ENCODE assay signal across 14 cellular contexts in the genomic region with DNA sequence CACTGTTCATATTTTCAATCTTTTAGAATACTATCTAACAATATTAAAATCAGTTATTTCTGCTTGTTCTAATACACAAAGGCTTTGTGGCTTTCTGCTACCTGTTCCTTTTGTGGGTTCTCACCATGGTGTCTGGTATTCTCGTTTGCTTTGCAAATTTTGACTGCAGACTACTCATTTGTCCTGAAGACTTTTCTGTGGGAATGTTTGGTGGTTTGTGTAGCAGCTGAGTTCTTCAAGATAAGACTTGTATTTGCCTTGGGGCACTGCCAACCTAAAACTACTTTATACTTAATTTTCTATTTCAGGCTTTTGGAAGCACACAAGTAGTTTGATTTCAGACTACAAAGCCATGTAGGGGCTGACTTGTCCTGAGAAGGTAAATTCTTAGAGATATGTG. TPM values are rescaled to one million over a fixed set of nuclear protein-coding genes. Genes with fewer than 3 reads are reported as not detected.
DNase-seq lines count a peak whose midpoint lies in the region; ATAC-seq and TF ChIP-seq lines count a peak whose summit lies in the region.
"Had no signal": no experiment of that assay in that cellular context is flagged by ENCODE, and none has a peak within 500 bp of the region (broad histone marks: within the 10 kb centered on the region; RNA-seq: fewer than 3 reads in every experiment).

No MANE protein-coding gene starts in this region.

- no peak overlapping the region for H3K4me3 ChIP-seq in astrocyte of the spinal cord (ENCODE audit: low read depth, low read length)
- H3K4me3 ChIP-seq in left ventricle myocardium inferior, result no peak overlapping the region
- peak overlapping the region; percentile 23 for H3K4me3 ChIP-seq in thoracic aorta
- H3K4me3 ChIP-seq in spleen, result no peak overlapping the region
- no peak overlapping the region for H3K4me3 ChIP-seq in Karpas-422 (ENCODE audit: low read length)

- H3K9me2 ChIP-seq in Karpas-422 (replicated peaks; ENCODE audit: insufficient read depth, low read length), result no peaks in the 10 kb centered on the region

- H2AFZ ChIP-seq in Karpas-422 (ENCODE audit: low read length), result no peak overlapping the region

- no peak overlapping the region for H3K4me2 ChIP-seq in Karpas-422 (ENCODE audit: low read depth, low read length, poor library complexity, severe bottlenecking)

- no peak for TF ChIP-seq POLR2A in spleen (IDR thresholded peaks at IDR 0.05)

- H3K27ac ChIP-seq in left ventricle myocardium inferior (replicated peaks), result peak overlapping the region; percentile 53
- peak overlapping the region; percentile 3 to 54 for H3K27ac ChIP-seq in thoracic aorta
- H3K27ac ChIP-seq in spleen, result no peak overlapping the region
- H3K27ac ChIP-seq in Karpas-422 (ENCODE audit: low read length), result no peak overlapping the region

- H3K27me3 ChIP-seq in left ventricle myocardium inferior (ENCODE audit: low read depth) (no peaks in the 10 kb centered on the region), thoracic aorta (replicated peaks; ENCODE audit: insufficient read depth) (no peaks in the 10 kb centered on the region), spleen (replicated peaks in 1 of 7) (peaks cover 0 to 9% (median 0%) of the 10 kb centered on the region in 7 donors), Karpas-422 (ENCODE audit: low read length) (no peaks in the 10 kb centered on the region)

- H3K9ac ChIP-seq in Karpas-422 (ENCODE audit: low read length), result no peak overlapping the region

- WGBS in spleen, 5 donors, result 4 to 20% (median 16%) methylated on average over 1 of the region's 1 CpG

- no peak for ATAC-seq in thoracic aorta (ENCODE audit: insufficient number of reproducible peaks, low FRiP score, low read depth)
- no peak for ATAC-seq in GM19328 (IDR thresholded peaks at IDR 0.05; ENCODE audit: unreplicated experiment)
- ATAC-seq: naive thymus-derived CD4-positive, alpha-beta T cell; SK-N-SH treated with all-trans-retinoic acid at 6 μM for 48 hours had no signal

- no peaks in the 10 kb centered on the region for H3K9me3 ChIP-seq in left ventricle myocardium inferior (replicated peaks)
- H3K9me3 ChIP-seq in thoracic aorta, result no peaks in the 10 kb centered on the region
- H3K9me3 ChIP-seq in spleen, result no peaks in the 10 kb centered on the region
- H3K9me3 ChIP-seq in Karpas-422 (ENCODE audit: low read length), result no peaks in the 10 kb centered on the region

- H4K20me1 ChIP-seq in Karpas-422 (ENCODE audit: insufficient read depth, low read depth, low read length), result no peaks in the 10 kb centered on the region

- H3K36me3 ChIP-seq in left ventricle myocardium inferior (no peaks in the 10 kb centered on the region), thoracic aorta (no peaks in the 10 kb centered on the region), spleen (no peaks in the 10 kb centered on the region), Karpas-422 (ENCODE audit: insufficient read depth, low read length) (no peaks in the 10 kb centered on the region)

- H3K4me1 ChIP-seq in left ventricle myocardium inferior (peaks cover 79% of the 10 kb centered on the region), thoracic aorta (ENCODE audit: control insufficient read depth in 1 of 2, low read depth in 2 of 2) (peaks cover 68 to 89% of the 10 kb centered on the region in 2 donors), spleen (peaks cover 0 to 17% (median 2%) of the 10 kb centered on the region in 6 donors), Karpas-422 (ENCODE audit: low read length) (no peaks in the 10 kb centered on the region)

- DNase-seq in NCI-H1048 (lab: John Stamatoyannopoulos, UW) (peak; percentile 51), astrocyte of the spinal cord (ENCODE audit: low read depth, low spot score) (peak; percentile 65), left ventricle myocardium inferior (no peak), thoracic aorta (ENCODE audit: low spot score) (no peak), spleen (no peak), Karpas-422 (no peak)
- DNase-seq: activated CD8-positive, alpha-beta memory T cell treated with anti-CD3 and anti-CD28 coated beads for 24 hours; activated naive CD4-positive, alpha-beta T cell treated with anti-CD3 and anti-CD28 coated beads, Interleukin-2, amount 10 ng/mL, durations not matched to agents 7 days and 5 days; cortex of kidney; GF-D8; naive thymus-derived CD4-positive, alpha-beta T cell; NCI-H2081 had no signal

- intact Hi-C loops in left ventricle myocardium inferior (cut with micrococcal nuclease), result no loop called here
- intact Hi-C loops in spleen (cut with DNase I; ENCODE audit: low total_unique reads), result no loop called here

- no peaks in the 10 kb centered on the region for H3K79me2 ChIP-seq in Karpas-422 (ENCODE audit: low read length)

- TF ChIP-seq CTCF in astrocyte of the spinal cord (IDR thresholded peaks at IDR 0.05; ENCODE audit: low read depth, low read length) (no peak), left ventricle myocardium inferior (IDR thresholded peaks at IDR 0.05; ENCODE audit: borderline replicate concordance) (no peak), thoracic aorta (IDR thresholded peaks at IDR 0.05) (no peak), spleen (IDR thresholded peaks at IDR 0.05 in 8 of 11, conservative IDR thresholded peaks at IDR 0.05 in 3 of 11) (no peak)

- in situ Hi-C loops in astrocyte of the spinal cord (cut with HindIII; ENCODE audit: low sequenced_read_pairs), result no loop called here

RNA-seq across cellular contexts. Expression of a gene that starts 11.1 kb away (rescaled TPM):
- total RNA-seq in left ventricle myocardium inferior (27.1 TPM), thoracic aorta (100 to 1,000 TPM in 1 of 2 donors, 10 to 100 TPM in 1; 69.7 to 160 TPM), spleen (10 to 100 TPM in 5 of 7 donors, 1 to 10 TPM in 2; 2.7 to 18.9 (median 14.6) TPM)
- polyA plus RNA-seq in spleen, result 10 to 100 TPM in 1 of 3 donors, 1 to 10 TPM in 2; 6.3 to 11.3 (median 7.2) TPM
- total RNA-seq in Karpas-422 (2014; rRNA removed; shearing (Covaris generic); ENCODE audit: low replicate concordance), result not detected in 2 replicates
- total RNA-seq: naive thymus-derived CD4-positive, alpha-beta T cell had no signal
- polyA plus RNA-seq: naive thymus-derived CD4-positive, alpha-beta T cell had no signal

Comparison
In these comparisons a context has a peak if more than half of its experiments do, and no peak if none do; other contexts are left out.
1. DNase-seq: peak in NCI-H1048 (single experiment) and astrocyte of the spinal cord (single experiment); none in left ventricle myocardium inferior (single experiment), thoracic aorta (single experiment), spleen (single experiment) and Karpas-422 (single experiment).
2. H3K27ac ChIP-seq: peak in left ventricle myocardium inferior (single experiment) and thoracic aorta (2 of 2); none in spleen (0 of 8) and Karpas-422 (single experiment).